20 cellular contexts compared by ENCODE assay signal in the genomic region with DNA sequence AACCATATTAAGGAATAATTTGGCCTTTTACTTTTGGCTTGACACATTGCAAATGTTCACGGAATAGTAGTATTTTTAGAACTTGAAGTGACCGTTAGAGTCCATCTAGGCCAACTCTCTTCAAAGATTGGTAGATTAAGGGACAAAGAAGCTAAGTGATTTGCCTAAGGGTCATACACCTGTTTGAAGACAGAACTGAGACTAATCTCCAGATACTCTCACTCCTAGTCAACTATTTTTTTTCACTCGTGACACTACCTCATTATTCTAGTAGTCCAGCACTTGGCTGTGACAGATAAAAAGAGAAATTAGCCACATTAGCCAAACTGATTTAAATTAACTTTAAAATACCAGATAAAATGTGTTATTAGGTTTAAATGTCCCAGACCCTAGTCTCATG.
DNase-seq lines count a peak whose midpoint lies in the region; ATAC-seq and TF ChIP-seq lines count a peak whose summit lies in the region.
"Had no signal": no experiment of that assay in that cellular context is flagged by ENCODE, and none has a peak within 500 bp of the region (broad histone marks: within the 10 kb centered on the region; RNA-seq: fewer than 3 reads in every experiment).

No MANE protein-coding gene starts in this region.

- DNase-seq in activated gamma-delta T cell (lab: John Stamatoyannopoulos, UW) (no peak), DMS153 (lab: John Stamatoyannopoulos, UW) (no peak)
- DNase-seq: BE2C, DMS79, Karpas-422, MV-4-11, NCI-H1105 treated with DMSO at 0.1 percent for 48 hours, NCI-H1694, NCI-H2081, NCI-H2171 treated with DMSO at 0.1 percent for 48 hours, NCI-H524 treated with DMSO at 0.1 percent for 48 hours, NCI-H82, OCI-M1, SJCRH30, T-cell had no signal

- H3K79me2 ChIP-seq in DOHH2 (ENCODE audit: control insufficient read depth, low read length) (no peaks in the 10 kb centered on the region), OCI-LY3 (ENCODE audit: low read length) (no peaks in the 10 kb centered on the region)

- H3K4me2 ChIP-seq in DOHH2 (ENCODE audit: low read length), result peak overlapping the region; percentile 1; the same call in 1 of the 2 replicates
- 0 out of 2 replicates have a peak overlapping the region, but pooled peaks have one; percentile 13 for H3K4me2 ChIP-seq in OCI-LY3 (ENCODE audit: low read length)

- H3K27ac ChIP-seq in DOHH2 (ENCODE audit: low read depth, low read length), result no peak overlapping the region
- H3K27ac ChIP-seq in OCI-LY3 (ENCODE audit: low read length), result no peak overlapping the region
- peak overlapping the region; percentile 33 for H3K27ac ChIP-seq in subcutaneous abdominal adipose tissue (ENCODE audit: low read depth, low read length)
- H3K27ac ChIP-seq: SJCRH30 had no signal

- H2AFZ ChIP-seq in OCI-LY3 (ENCODE audit: low read depth, low read length), result no peak overlapping the region

- no peaks in the 10 kb centered on the region for H3K9me2 ChIP-seq in DOHH2 (replicated peaks; ENCODE audit: control insufficient read depth, low read length)

- H4K20me1 ChIP-seq in DOHH2 (ENCODE audit: control insufficient read depth, insufficient read depth, low read depth, low read length) (no peaks in the 10 kb centered on the region), OCI-LY3 (ENCODE audit: insufficient read depth, low read length) (no peaks in the 10 kb centered on the region)

- no peak overlapping the region for H3K4me3 ChIP-seq in DOHH2 (ENCODE audit: low read length)
- H3K4me3 ChIP-seq in OCI-LY3 (ENCODE audit: low read length), result no peak overlapping the region
- no peak overlapping the region for H3K4me3 ChIP-seq in subcutaneous abdominal adipose tissue (ENCODE audit: low read depth in 1 of 5, low read length in 5 of 5)
- H3K4me3 ChIP-seq: SJCRH30 had no signal

- no peaks in the 10 kb centered on the region for H3K9me3 ChIP-seq in DOHH2 (ENCODE audit: control insufficient read depth, insufficient read depth, low read length)
- H3K9me3 ChIP-seq in OCI-LY3 (ENCODE audit: insufficient read depth, low read length), result no peaks in the 10 kb centered on the region
- no peaks in the 10 kb centered on the region for H3K9me3 ChIP-seq in subcutaneous abdominal adipose tissue (ENCODE audit: control insufficient read depth in 5 of 5, low read length in 5 of 5)
- H3K9me3 ChIP-seq: BE2C, SJCRH30 had no signal

- H3K4me1 ChIP-seq in DOHH2 (ENCODE audit: control insufficient read depth, low read length) (peaks cover 10% of the 10 kb centered on the region), OCI-LY3 (ENCODE audit: low read length) (peaks cover 14% of the 10 kb centered on the region), subcutaneous abdominal adipose tissue (ENCODE audit: control insufficient read depth in 5 of 5, insufficient read depth in 5 of 5, low read length in 5 of 5) (peaks cover 0 to 60% (median 20%) of the 10 kb centered on the region in 5 donors)
- H3K4me1 ChIP-seq: BE2C, SJCRH30 had no signal

- no peak overlapping the region for H3K9ac ChIP-seq in OCI-LY3 (ENCODE audit: low read length)
- H3K9ac ChIP-seq in subcutaneous abdominal adipose tissue (ENCODE audit: low read length in 5 of 5), result no peak overlapping the region

- TF ChIP-seq CTCF in DOHH2 (IDR thresholded peaks at IDR 0.05; ENCODE audit: low read depth, low read length, poor library complexity, severe bottlenecking) (no peak), OCI-LY3 (IDR thresholded peaks at IDR 0.05; ENCODE audit: low read depth, low read length) (no peak)

- H3F3A ChIP-seq in DOHH2 (ENCODE audit: control insufficient read depth, insufficient read depth), result no peaks in the 10 kb centered on the region

- H3K36me3 ChIP-seq in DOHH2 (ENCODE audit: control insufficient read depth, low read length) (no peaks in the 10 kb centered on the region), OCI-LY3 (replicated peaks; ENCODE audit: low read depth, low read length) (peaks cover 5% of the 10 kb centered on the region), subcutaneous abdominal adipose tissue (ENCODE audit: control insufficient read depth in 5 of 5, insufficient read depth in 5 of 5, low read length in 5 of 5) (peaks cover 20 to 39% (median 27%) of the 10 kb centered on the region in 5 donors)
- H3K36me3 ChIP-seq: BE2C, SJCRH30 had no signal

- ATAC-seq in GM18867 (IDR thresholded peaks at IDR 0.05; ENCODE audit: unreplicated experiment), result peak; percentile 53
- no peak for ATAC-seq in HG03039 (IDR thresholded peaks at IDR 0.05; ENCODE audit: unreplicated experiment)
- ATAC-seq: T-cell had no signal

- H3K27me3 ChIP-seq in DOHH2 (ENCODE audit: control insufficient read depth, low read length) (peaks cover 6% of the 10 kb centered on the region; the same call in 1 of the 2 replicates), OCI-LY3 (ENCODE audit: low read depth, low read length) (no peaks in the 10 kb centered on the region), subcutaneous abdominal adipose tissue (ENCODE audit: control insufficient read depth in 5 of 5, insufficient read depth in 4 of 5, low read length in 5 of 5) (no peaks in the 10 kb centered on the region)
- H3K27me3 ChIP-seq: BE2C, SJCRH30 had no signal
